In genomic region chr5:72506150-72506549, GRCh38 we compare ENCODE assay signal across 21 cellular contexts. TPM values are rescaled to one million over a fixed set of nuclear protein-coding genes. Genes with fewer than 3 reads are reported as not detected.
A peak's percentile ranks its signal among the peaks of the same experiment; 100 is the strongest.
DNase-seq lines count a peak whose midpoint lies in the region; ATAC-seq and TF ChIP-seq lines count a peak whose summit lies in the region.
"Had no signal": no experiment of that assay in that cellular context is flagged by ENCODE, and none has a peak within 500 bp of the region (broad histone marks: within the 10 kb centered on the region; RNA-seq: fewer than 3 reads in every experiment).

No MANE protein-coding gene starts in this region.

- H3K9me3 ChIP-seq in heart right ventricle (no peaks in the 10 kb centered on the region), esophagus squamous epithelium (no peaks in the 10 kb centered on the region), prostate gland (no peaks in the 10 kb centered on the region), upper lobe of right lung (no peaks in the 10 kb centered on the region)
- H3K9me3 ChIP-seq in CD8-positive, alpha-beta T cell (ENCODE audit: low read length): no peaks in the 10 kb centered on the region
- H3K9me3 ChIP-seq: SJSA1 had no signal

- H3K36me3 ChIP-seq in heart right ventricle: no peaks in the 10 kb centered on the region
- no peaks in the 10 kb centered on the region for H3K36me3 ChIP-seq in esophagus squamous epithelium
- no peaks in the 10 kb centered on the region for H3K36me3 ChIP-seq in prostate gland
- H3K36me3 ChIP-seq in upper lobe of right lung: no peaks in the 10 kb centered on the region
- H3K36me3 ChIP-seq in CD8-positive, alpha-beta T cell (ENCODE audit: insufficient read depth, low read length): no peaks in the 10 kb centered on the region
- H3K36me3 ChIP-seq: SJSA1 had no signal

- POLR2A ChIA-PET in CD8-positive, alpha-beta T cell (lab: Charles Lee): no interaction called here

- H3K36me3 Mint-ChIP-seq in CD8-positive, alpha-beta T cell: no peaks in the 10 kb centered on the region
- H3K36me3 Mint-ChIP-seq: CD4-positive, alpha-beta memory T cell had no signal

- H3K27me3 ChIP-seq in heart right ventricle (no peaks in the 10 kb centered on the region), esophagus squamous epithelium (no peaks in the 10 kb centered on the region), prostate gland (replicated peaks; ENCODE audit: insufficient read depth) (no peaks in the 10 kb centered on the region), upper lobe of right lung (no peaks in the 10 kb centered on the region)
- no peaks in the 10 kb centered on the region for H3K27me3 ChIP-seq in CD8-positive, alpha-beta T cell (ENCODE audit: insufficient read depth, low read length)
- H3K27me3 ChIP-seq: SJSA1 had no signal

- no peaks in the 10 kb centered on the region for H3K9me3 Mint-ChIP-seq in CD8-positive, alpha-beta T cell
- H3K9me3 Mint-ChIP-seq: GM23338 had no signal

- DNase-seq in heart right ventricle: no peak
- DNase-seq in Right ventricle myocardium inferior (ENCODE audit: missing footprints): no peak
- no peak for DNase-seq in esophagus squamous epithelium (lab: John Stamatoyannopoulos, UW)
- no peak for DNase-seq in prostate gland (ENCODE audit: low spot score)
- no peak for DNase-seq in upper lobe of right lung
- no peak for DNase-seq in GDM1 (lab: John Stamatoyannopoulos, UW)
- no peak for DNase-seq in CD8-positive, alpha-beta T cell
- DNase-seq: activated CD4-positive, alpha-beta T cell treated with anti-CD3 and anti-CD28 coated beads, Interleukin-2, amount 50 U/mL, for 48 hours; activated naive CD4-positive, alpha-beta T cell treated with anti-CD3 and anti-CD28 coated beads, Interleukin-2, amount 50 U/mL, for 16 hours; amygdala; CD4-positive, alpha-beta memory T cell; DMS 273 treated with DMSO at 0.1 percent for 48 hours; islet precursor cell; mesendoderm; NCI-H1436 treated with DMSO at 0.1 percent for 48 hours; NCI-H345; stimulated activated CD4-positive, alpha-beta T cell treated with anti-CD3 and anti-CD28 coated beads, Interleukin-4, amount 100 ng/mL, for 1 hour had no signal

- CTCF ChIA-PET in CD8-positive, alpha-beta T cell (lab: Charles Lee): no interaction called here

- H3K27ac ChIP-seq in heart right ventricle (peak overlapping the region; percentile 61 to 92 (median 80)), esophagus squamous epithelium (peak overlapping the region; percentile 8 to 72 (median 68)), prostate gland (peak overlapping the region; percentile 7 to 32), upper lobe of right lung (peak overlapping the region; percentile 70)
- no peak overlapping the region for H3K27ac ChIP-seq in CD8-positive, alpha-beta T cell (ENCODE audit: low read depth, low read length)

- H3K4me3 Mint-ChIP-seq in CD8-positive, alpha-beta T cell: no peak overlapping the region
- H3K4me3 Mint-ChIP-seq: CD4-positive, alpha-beta memory T cell; GM23338 had no signal

- H3K4me1 Mint-ChIP-seq in CD8-positive, alpha-beta T cell (ENCODE audit: low read depth): no peaks in the 10 kb centered on the region
- H3K4me1 Mint-ChIP-seq: CD4-positive, alpha-beta memory T cell had no signal

- peak overlapping the region in 9 of 10 donors; percentile 22 to 55 (median 46) for H3K4me3 ChIP-seq in heart right ventricle
- H3K4me3 ChIP-seq in esophagus squamous epithelium: peak overlapping the region in 3 of 4 donors; percentile 15 to 47 (median 26)
- no peak overlapping the region for H3K4me3 ChIP-seq in prostate gland
- peak overlapping the region; percentile 41 for H3K4me3 ChIP-seq in upper lobe of right lung
- H3K4me3 ChIP-seq in CD8-positive, alpha-beta T cell (ENCODE audit: low read depth, low read length): no peak overlapping the region
- H3K4me3 ChIP-seq: GM23338, SJSA1 had no signal

- H3K27me3 Mint-ChIP-seq in CD8-positive, alpha-beta T cell (ENCODE audit: low read depth): peaks cover 18% of the 10 kb centered on the region

- H3K4me1 ChIP-seq in heart right ventricle (peaks cover 10 to 85% (median 51%) of the 10 kb centered on the region in 9 donors), esophagus squamous epithelium (peaks cover 0 to 39% (median 10%) of the 10 kb centered on the region in 3 donors), prostate gland (replicated peaks) (peaks cover 3% of the 10 kb centered on the region), upper lobe of right lung (peaks cover 19% of the 10 kb centered on the region)
- no peaks in the 10 kb centered on the region for H3K4me1 ChIP-seq in CD8-positive, alpha-beta T cell (ENCODE audit: insufficient read depth, low read length)

- no peak overlapping the region for H3K27ac Mint-ChIP-seq in CD8-positive, alpha-beta T cell
- H3K27ac Mint-ChIP-seq: CD4-positive, alpha-beta memory T cell had no signal

- TF ChIP-seq CTCF in heart right ventricle (IDR thresholded peaks at IDR 0.05) (no peak), esophagus squamous epithelium (IDR thresholded peaks at IDR 0.05) (no peak), prostate gland (IDR thresholded peaks at IDR 0.05) (no peak), upper lobe of right lung (IDR thresholded peaks at IDR 0.05) (no peak)
- no peak for TF ChIP-seq CTCF in CD8-positive, alpha-beta T cell (IDR thresholded peaks at IDR 0.05)

- 64% methylated on average over 7 of the region's 7 CpGs for WGBS in heart right ventricle, 2 donors
- 78 to 86% methylated on average over 7 of the region's 7 CpGs for WGBS in esophagus squamous epithelium, 2 donors
- 71% methylated on average over 7 of the region's 7 CpGs for WGBS in prostate gland

- no peak for ATAC-seq in heart right ventricle
- ATAC-seq in Right ventricle myocardium inferior: no peak
- ATAC-seq in upper lobe of right lung: no peak
- no peak for ATAC-seq in CD8-positive, alpha-beta T cell
- ATAC-seq in GM19463 (IDR thresholded peaks at IDR 0.05; ENCODE audit: unreplicated experiment): no peak
- ATAC-seq: GM23338 had no signal

- TF ChIP-seq POLR2A in esophagus squamous epithelium (IDR thresholded peaks at IDR 0.05): no peak
- TF ChIP-seq POLR2A in prostate gland (IDR thresholded peaks at IDR 0.05): no peak

- intact Hi-C loops in heart right ventricle (cut with DNase I) (loop anchor here in 6 of 10 donors (2.0 to 10.0 kb wide), 5 partner anchors 39 to 139 kb away; no protein-coding TSS in a partner anchor), Right ventricle myocardium inferior (cut with DNase I) (loop anchor here (2.0 to 10.0 kb wide), 3 partner anchors 53 to 111 kb away; no protein-coding TSS in a partner anchor), esophagus squamous epithelium (cut with DNase I) (no loop called here), prostate gland (cut with DNase I) (loop anchor here (5.0 kb wide), 1 partner anchor 54 kb away; no protein-coding TSS in a partner anchor), upper lobe of right lung (cut with DNase I) (no loop called here)
- intact Hi-C loops in CD8-positive, alpha-beta T cell (cut with DNase I, micrococcal nuclease): no loop called here

RNA-seq across cellular contexts. Expression of gene ZNF366, which starts 1.1 kb away (rescaled TPM):
- 10 to 100 TPM in 2 of 10 donors, 1 to 10 TPM in 8; 3.8 to 10.5 (median 5.4) TPM for total RNA-seq in heart right ventricle
- polyA plus RNA-seq in heart right ventricle: 1 to 10 TPM; 1.7 to 2.5 TPM
- total RNA-seq in Right ventricle myocardium inferior: 8.7 TPM
- 1 to 10 TPM in 2 of 4 donors, under 1 TPM in 2; 0.48 to 2.9 (median 1.4) TPM for total RNA-seq in esophagus squamous epithelium
- total RNA-seq in prostate gland: 1 to 10 TPM; 2.0 to 3.2 TPM
- 12.2 TPM for total RNA-seq in upper lobe of right lung
- not detected for total RNA-seq in CD8-positive, alpha-beta T cell
- total RNA-seq: fibroblast of lung, GM23338, SJSA1 had no signal
- polyA plus RNA-seq: CD4-positive, alpha-beta memory T cell; fibroblast of lung; GM23338 had no signal

Comparison
In these comparisons a context has a peak if more than half of its experiments do, and no peak if none do; other contexts are left out.
1. H3K4me3 ChIP-seq: peak in heart right ventricle (9 of 10), esophagus squamous epithelium (3 of 4) and upper lobe of right lung (single experiment); none in prostate gland (0 of 2) and CD8-positive, alpha-beta T cell (single experiment).
2. intact Hi-C loops: an anchor here in heart right ventricle (2.0 to 10.0 kb wide), Right ventricle myocardium inferior (2.0 to 10.0 kb wide) and prostate gland (5.0 kb wide); none called in esophagus squamous epithelium, upper lobe of right lung and CD8-positive, alpha-beta T cell.